ENCODE assay signal across 9 cellular contexts in genomic region chr7:90408142-90408541, GRCh38.
"Had no signal": no experiment of that assay in that cellular context is flagged by ENCODE, and none has a peak within 500 bp of the region (broad histone marks: within the 10 kb centered on the region; RNA-seq: fewer than 3 reads in every experiment).

No MANE protein-coding gene starts in this region.

- DNase-seq: H9, HCEC 1CT, IMR-90, KG1 had no signal

- ATAC-seq: GM23338, K562 had no signal

- H3K4me2 ChIP-seq: GM23338 had no signal

- H2AFZ ChIP-seq: GM23338 had no signal

- FAIRE-seq: H1, H54, HTR-8/SVneo, K562 had no signal

- H3K4me3 ChIP-seq: GM23338, K562 had no signal
